Comparison of ENCODE assay signal across 29 cellular contexts in the genomic region with DNA sequence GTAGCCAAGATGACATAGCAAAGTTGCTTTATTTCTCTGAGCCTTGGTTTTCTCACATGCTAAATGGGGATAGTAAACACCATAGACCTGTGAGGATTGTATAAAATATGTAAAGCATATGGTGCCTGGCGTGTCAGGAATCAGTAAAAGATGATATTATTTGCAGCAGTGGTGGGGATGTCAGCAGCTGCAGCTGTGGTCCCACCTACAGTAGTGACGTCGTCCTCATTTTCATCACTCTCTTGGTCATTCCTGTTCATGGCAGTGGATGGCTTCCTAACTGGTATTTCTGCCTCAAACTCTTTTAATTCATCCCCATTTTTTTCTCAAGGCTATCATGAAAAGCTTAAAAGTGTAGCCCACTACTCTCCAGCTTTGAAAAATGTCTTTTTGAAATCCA. TPM values are rescaled to one million over a fixed set of nuclear protein-coding genes. Genes with fewer than 3 reads are reported as not detected.
A peak's percentile ranks its signal among the peaks of the same experiment; 100 is the strongest.
DNase-seq lines count a peak whose midpoint lies in the region; ATAC-seq and TF ChIP-seq lines count a peak whose summit lies in the region.
"Had no signal": no experiment of that assay in that cellular context is flagged by ENCODE, and none has a peak within 500 bp of the region (broad histone marks: within the 10 kb centered on the region; RNA-seq: fewer than 3 reads in every experiment).

No MANE protein-coding gene starts in this region.

- no peaks in the 10 kb centered on the region for H3K27me3 ChIP-seq in SJCRH30
- no peaks in the 10 kb centered on the region for H3K27me3 ChIP-seq in esophagus squamous epithelium

- intact Hi-C loops in esophagus squamous epithelium (cut with DNase I): no loop called here

- H3K36me3 ChIP-seq in SJCRH30: no peaks in the 10 kb centered on the region
- H3K36me3 ChIP-seq in esophagus squamous epithelium: no peaks in the 10 kb centered on the region
- H3K36me3 ChIP-seq: left ventricle myocardium inferior had no signal

- TF ChIP-seq POLR2A in esophagus squamous epithelium (IDR thresholded peaks at IDR 0.05): no peak

- no peak overlapping the region; the same call in 1 of the 2 replicates for H3K27ac ChIP-seq in SJCRH30
- peak overlapping the region; percentile 65 to 83 (median 76) for H3K27ac ChIP-seq in esophagus squamous epithelium
- H3K27ac ChIP-seq: HL-60, left ventricle myocardium inferior had no signal

- TF ChIP-seq CTCF in esophagus squamous epithelium (IDR thresholded peaks at IDR 0.05): no peak

- peaks cover 10% of the 10 kb centered on the region for H3K4me1 ChIP-seq in SJCRH30
- H3K4me1 ChIP-seq in esophagus squamous epithelium: peaks cover 3 to 73% (median 19%) of the 10 kb centered on the region in 3 donors
- H3K4me1 ChIP-seq: left ventricle myocardium inferior had no signal

- 55 to 86% methylated on average over 3 of the region's 3 CpGs for WGBS in esophagus squamous epithelium, 2 donors

- ATAC-seq in GM21786 (IDR thresholded peaks at IDR 0.05; ENCODE audit: unreplicated experiment) (no peak), HG03442 (IDR thresholded peaks at IDR 0.05; ENCODE audit: unreplicated experiment) (no peak)
- ATAC-seq: activated CD8-positive, alpha-beta T cell treated with anti-CD3 and anti-CD28 coated beads, Interleukin-2, amount 10 ng/mL, durations not matched to agents 7 days and 5 days; CD8-positive, alpha-beta T cell; HepG2; naive thymus-derived CD4-positive, alpha-beta T cell; T-helper 17 cell had no signal

- H3K4me3 ChIP-seq in SJCRH30: no peak overlapping the region
- H3K4me3 ChIP-seq in esophagus squamous epithelium: no peak overlapping the region
- H3K4me3 ChIP-seq: left ventricle myocardium inferior had no signal

- H3K9me3 ChIP-seq in SJCRH30 (replicated peaks) (no peaks in the 10 kb centered on the region; the same call in none of the 2 replicates), esophagus squamous epithelium (no peaks in the 10 kb centered on the region)
- H3K9me3 ChIP-seq: left ventricle myocardium inferior had no signal

- DNase-seq in NCI-H82 (lab: John Stamatoyannopoulos, UW) (peak; percentile 68), NCI-H82 treated with DMSO at 0.1 percent for 48 hours (lab: John Stamatoyannopoulos, UW; ENCODE audit: unreplicated experiment) (no peak), SJCRH30 (peak; percentile 11 to 23), esophagus squamous epithelium (lab: John Stamatoyannopoulos, UW) (no peak), H4 (ENCODE audit: low spot score) (no peak)
- no peak for DNase-seq in stimulated activated CD4-positive, alpha-beta T cell treated with anti-CD3 and anti-CD28 coated beads, Interleukin-2, amount 100 ng/mL, for 24 hours
- DNase-seq: 8988T; activated CD4-positive, alpha-beta T cell treated with anti-CD3 and anti-CD28 coated beads for 1 hour; activated CD8-positive, alpha-beta T cell treated with anti-CD3 and anti-CD28 coated beads, Interleukin-2, amount 10 ng/mL, durations not matched to agents 7 days and 5 days; activated effector memory CD4-positive, alpha-beta T cell treated with Interleukin-2 at 50 U/mL for 16 hours; AML-193; anterior cingulate cortex; CD8-positive, alpha-beta T cell; dermis blood vessel endothelial cell; DMS 273 treated with DMSO at 0.1 percent for 48 hours; EL; glutamatergic neuron; H7; Kasumi-1; left ventricle myocardium inferior; naive thymus-derived CD4-positive, alpha-beta T cell; NCI-H1048; NCI-H1694 treated with DMSO at 0.1 percent for 48 hours; stimulated activated naive CD4-positive, alpha-beta T cell treated with Interleukin-2 at 50 U/mL for 16 hours; T-helper 17 cell had no signal

RNA-seq across cellular contexts. Expression of gene BMAL2, which starts 12.1 kb away (rescaled TPM):
- total RNA-seq in SJCRH30 (2014; rRNA removed; shearing (Covaris generic)): 10.4 and 10.6 TPM in 2 replicates
- total RNA-seq in esophagus squamous epithelium: 10 to 100 TPM; 19.3 to 80.7 (median 39.1) TPM
- 10.7 and 14.7 TPM in 2 replicates for total RNA-seq in H4 (2014; rRNA removed; shearing (Covaris generic))
- total RNA-seq: CD8-positive, alpha-beta T cell had no signal

Comparison
In these comparisons a context has a peak if more than half of its experiments do, and no peak if none do; other contexts are left out.
1. DNase-seq: peak in NCI-H82 (single experiment) and SJCRH30 (2 of 2); none in NCI-H82 treated with DMSO at 0.1 percent for 48 hours (single experiment), esophagus squamous epithelium (single experiment), H4 (single experiment) and stimulated activated CD4-positive, alpha-beta T cell treated with anti-CD3 and anti-CD28 coated beads, Interleukin-2, amount 100 ng/mL, for 24 hours (0 of 2).